Comparison of ENCODE assay signal across 25 cellular contexts in genomic region chr17:66619196-66619595, GRCh38.
"Had no signal": no experiment of that assay in that cellular context is flagged by ENCODE, and none has a peak within 500 bp of the region (broad histone marks: within the 10 kb centered on the region; RNA-seq: fewer than 3 reads in every experiment).

No MANE protein-coding gene starts in this region.

- H3K4me3 ChIP-seq: K562 had no signal

- H3K9ac ChIP-seq: KMS-11, SK-N-SH had no signal

- ATAC-seq: HepG2, K562, T-cell had no signal

- H3K4me2 ChIP-seq: KMS-11, SK-N-SH had no signal

- H3K9me3 ChIP-seq: SK-N-SH had no signal

- H3K27ac ChIP-seq: KMS-11 had no signal

- DNase-seq: IMR-90, MV-4-11, NCI-H1048, NCI-H1105, NCI-H1417, NCI-H1436 treated with DMSO at 0.1 percent for 48 hours, NCI-H1694, NCI-H1930, NCI-H2081, NCI-H2107, NCI-H226, NCI-H446, NCI-H510A, NCI-H524 treated with DMSO at 0.1 percent for 48 hours, NCI-H69, NCI-H774, Right ventricle myocardium superior, RPMI8226, SIG-M5, SK-N-SH, SW 1271, T-cell had no signal
